25 cellular contexts compared by ENCODE assay signal in genomic region chrX:110578270-110578669, GRCh38.
DNase-seq lines count a peak whose midpoint lies in the region; ATAC-seq, FAIRE-seq and TF ChIP-seq lines count a peak whose summit lies in the region.
"Had no signal": no experiment of that assay in that cellular context is flagged by ENCODE, and none has a peak within 500 bp of the region (broad histone marks: within the 10 kb centered on the region; RNA-seq: fewer than 3 reads in every experiment).

No MANE protein-coding gene starts in this region.

- no peak overlapping the region for H3K23ac ChIP-seq in neuronal stem cell (ENCODE audit: low read depth, low read length, poor library complexity)

- H3K36me3 ChIP-seq in GM23338 (ENCODE audit: insufficient read depth) (no peaks in the 10 kb centered on the region), bronchial epithelial cell (ENCODE audit: control insufficient read depth, insufficient read depth, low read length) (no peaks in the 10 kb centered on the region), neuronal stem cell (replicated peaks in 1 of 2; ENCODE audit: control insufficient read depth in 2 of 2, insufficient read depth in 2 of 2, low read length in 2 of 2) (no peaks in the 10 kb centered on the region)
- H3K36me3 ChIP-seq: BE2C; BLaER1 treated with 17β-estradiol and CSF1 and Interleukin-3, amounts not matched to agents 10 nM and 100 nM; HAP-1 had no signal

- H3F3A ChIP-seq in GM23338 (replicated peaks; ENCODE audit: low read depth), result no peaks in the 10 kb centered on the region

- H2BK12ac ChIP-seq in neuronal stem cell (ENCODE audit: low read length), result no peak overlapping the region

- H3K4me3 ChIP-seq in GM23338 (no peak overlapping the region), bronchial epithelial cell (ENCODE audit: low read depth, low read length) (no peak overlapping the region), neuronal stem cell (ENCODE audit: low read length in 2 of 2) (no peak overlapping the region)
- H3K4me3 ChIP-seq: BLaER1 treated with 17β-estradiol and CSF1 and Interleukin-3, amounts not matched to agents 10 nM and 100 nM; HAP-1 had no signal

- no peaks in the 10 kb centered on the region for H3K9me2 ChIP-seq in GM23338 (ENCODE audit: insufficient read depth)

- peaks cover 5% of the 10 kb centered on the region; the same call in 2 of the 3 replicates for H3K9me3 Mint-ChIP-seq in GM23338
- H3K9me3 Mint-ChIP-seq: CD4-positive, alpha-beta T cell; HFFc6 had no signal

- H3K36me3 Mint-ChIP-seq in GM23338 (ENCODE audit: low read depth), result peaks cover 9% of the 10 kb centered on the region
- H3K36me3 Mint-ChIP-seq: CD14-positive monocyte; CD8-positive, alpha-beta memory T cell had no signal

- H3K27ac Mint-ChIP-seq in GM23338, result no peak overlapping the region
- H3K27ac Mint-ChIP-seq: CD14-positive monocyte; CD4-positive, alpha-beta T cell; CD8-positive, alpha-beta memory T cell; HFFc6 had no signal

- H2AFZ ChIP-seq in GM23338 (no peak overlapping the region), neuronal stem cell (ENCODE audit: low read length) (no peak overlapping the region)

- no peaks in the 10 kb centered on the region for H3K9me3 ChIP-seq in neuronal stem cell (replicated peaks in 1 of 2; ENCODE audit: control insufficient read depth in 2 of 2, insufficient read depth in 1 of 2, low read depth in 1 of 2, low read length in 2 of 2)
- H3K9me3 ChIP-seq: BE2C, HAP-1 had no signal

- H3K4me1 ChIP-seq in GM23338 (ENCODE audit: insufficient read depth) (peaks cover 11% of the 10 kb centered on the region), neuronal stem cell (ENCODE audit: control insufficient read depth in 2 of 2, insufficient read depth in 1 of 2, low read depth in 1 of 2, low read length in 2 of 2) (peaks cover 0 to 4% of the 10 kb centered on the region in 2 donors)
- H3K4me1 ChIP-seq: BE2C, HAP-1 had no signal

- no peak overlapping the region for H2AK5ac ChIP-seq in neuronal stem cell (ENCODE audit: low read depth, low read length)

- TF ChIP-seq CTCF in GM23338 (conservative IDR thresholded peaks at IDR 0.05; ENCODE audit: low read depth in 2 of 2), result no peak
- TF ChIP-seq CTCF in bronchial epithelial cell (IDR thresholded peaks at IDR 0.05; ENCODE audit: insufficient read depth, low read length, severe bottlenecking), result no peak

- H3K27me3 ChIP-seq in GM23338 (ENCODE audit: insufficient read depth) (no peaks in the 10 kb centered on the region), bronchial epithelial cell (ENCODE audit: control insufficient read depth, insufficient read depth, low read length) (no peaks in the 10 kb centered on the region), neuronal stem cell (ENCODE audit: control insufficient read depth in 3 of 3, insufficient read depth in 3 of 3, low read depth in 1 of 3, low read length in 3 of 3) (peaks cover 0 to 7% (median 0%) of the 10 kb centered on the region in 3 experiments)
- H3K27me3 ChIP-seq: BE2C had no signal

- peaks cover 5% of the 10 kb centered on the region; the same call in 2 of the 3 replicates for H3K4me1 Mint-ChIP-seq in GM23338
- H3K4me1 Mint-ChIP-seq: CD14-positive monocyte; CD8-positive, alpha-beta memory T cell had no signal

- H3K79me2 ChIP-seq in GM23338 (replicated peaks; ENCODE audit: insufficient read depth), result no peaks in the 10 kb centered on the region

- H4K20me1 ChIP-seq in GM23338 (replicated peaks; ENCODE audit: insufficient read depth), result no peaks in the 10 kb centered on the region
- H4K20me1 ChIP-seq: BLaER1 treated with 17β-estradiol and CSF1 and Interleukin-3, amounts not matched to agents 10 nM and 100 nM had no signal

- no peaks in the 10 kb centered on the region for H3K79me1 ChIP-seq in neuronal stem cell (ENCODE audit: low read depth, low read length)

- H4K91ac ChIP-seq in neuronal stem cell (ENCODE audit: low read depth, low read length, poor library complexity), result no peak overlapping the region

- no peak overlapping the region for H3K4ac ChIP-seq in neuronal stem cell (ENCODE audit: low read length)

- no peak overlapping the region for H2BK15ac ChIP-seq in neuronal stem cell (ENCODE audit: low read length)

- H3K27ac ChIP-seq in GM23338 (ENCODE audit: low read depth) (no peak overlapping the region), neuronal stem cell (replicated peaks; ENCODE audit: low read length) (peak overlapping the region; percentile 49)
- H3K27ac ChIP-seq: 22Rv1; BLaER1 treated with 17β-estradiol and CSF1 and Interleukin-3, amounts not matched to agents 10 nM and 100 nM had no signal

- H3K27me3 Mint-ChIP-seq in GM23338 (ENCODE audit: insufficient read depth, low read depth, poor library complexity), result no peaks in the 10 kb centered on the region
- H3K27me3 Mint-ChIP-seq: CD4-positive, alpha-beta T cell had no signal

- H3K9ac ChIP-seq in neuronal stem cell (ENCODE audit: low read depth, low read length, poor library complexity), result no peak overlapping the region
- H3K9ac ChIP-seq: BLaER1 treated with 17β-estradiol and CSF1 and Interleukin-3, amounts not matched to agents 10 nM and 100 nM had no signal

- FAIRE-seq in bronchial epithelial cell (lab: Jason Lieb, UNC), result peak; percentile 40
- no peak for FAIRE-seq in GM19239 (lab: Jason Lieb, UNC)
- FAIRE-seq: A204.1, D721Med, G401.6, GM12892, H54 had no signal

- H2BK5ac ChIP-seq in neuronal stem cell (ENCODE audit: low read length), result no peak overlapping the region

- no peak overlapping the region for H3K18ac ChIP-seq in neuronal stem cell (ENCODE audit: low read length)

- peak; percentile 54 for ATAC-seq in GM23338
- ATAC-seq in HG03469 (IDR thresholded peaks at IDR 0.05; ENCODE audit: unreplicated experiment), result no peak

- no peak for DNase-seq in GM23338 (ENCODE audit: low spot score)
- no peak for DNase-seq in bronchial epithelial cell (ENCODE audit: low read depth)
- DNase-seq in iPS-NIHi7 (ENCODE audit: extremely low spot score), result peak; percentile 21
- DNase-seq in neuronal stem cell (ENCODE audit: low spot score), result no peak
- no peak for DNase-seq in GM19239 (ENCODE audit: insufficient read length, low spot score)
- no peak for DNase-seq in DMS153 (lab: John Stamatoyannopoulos, UW)
- DNase-seq: AML-193; BE2C; CD4-positive, alpha-beta T cell; CD8-positive, alpha-beta memory T cell; DMS 273 treated with DMSO at 0.1 percent for 48 hours; DMS53; DMS79 treated with DMSO at 0.1 percent for 48 hours; GOT3; HFFc6 had no signal

- no peak overlapping the region for H3K4me3 Mint-ChIP-seq in GM23338
- H3K4me3 Mint-ChIP-seq: CD14-positive monocyte; CD4-positive, alpha-beta T cell; CD8-positive, alpha-beta memory T cell; HFFc6 had no signal

- H3K14ac ChIP-seq in neuronal stem cell (ENCODE audit: low read length), result no peak overlapping the region

- H3K4me2 ChIP-seq in GM23338 (no peak overlapping the region), neuronal stem cell (ENCODE audit: insufficient read depth, low read length, poor library complexity, severe bottlenecking) (no peak overlapping the region)
- H3K4me2 ChIP-seq: BLaER1 treated with 17β-estradiol and CSF1 and Interleukin-3, amounts not matched to agents 10 nM and 100 nM had no signal

- H2BK120ac ChIP-seq in neuronal stem cell (ENCODE audit: low read depth, low read length), result no peak overlapping the region

- H4K8ac ChIP-seq in neuronal stem cell (ENCODE audit: low read depth, low read length), result no peak overlapping the region

TF ChIP-seq in GM23338, 12 proteins besides CTCF, POLR2A, EP300 and RAD21 (continues in another document):
- no peak for TF ChIP-seq REST (IDR thresholded peaks at IDR 0.05; ENCODE audit: unreplicated experiment)
- TF ChIP-seq EZH2phosphoT487 (IDR thresholded peaks at IDR 0.05; ENCODE audit: unreplicated experiment), result no peak
- TF ChIP-seq ZNF331 (CRISPR knock-in tag; IDR thresholded peaks at IDR 0.05; ENCODE audit: low read depth), result no peak
- no peak for TF ChIP-seq EZH2 (IDR thresholded peaks at IDR 0.05; ENCODE audit: low read depth, unreplicated experiment)
- no peak for TF ChIP-seq CREB1 (CRISPR knock-in tag; IDR thresholded peaks at IDR 0.05; ENCODE audit: low read depth)
- no peak for TF ChIP-seq ETS1 (IDR thresholded peaks at IDR 0.05)
- no peak for TF ChIP-seq POLR2AphosphoS5 (IDR thresholded peaks at IDR 0.05; ENCODE audit: low read depth)
- TF ChIP-seq STAT1 (IDR thresholded peaks at IDR 0.05; ENCODE audit: unreplicated experiment), result no peak
- TF ChIP-seq ZNF114 (CRISPR knock-in tag; IDR thresholded peaks at IDR 0.05), result no peak
- TF ChIP-seq NANOG (IDR thresholded peaks at IDR 0.05; ENCODE audit: borderline replicate concordance), result no peak
- TF ChIP-seq JUNB (IDR thresholded peaks at IDR 0.05; ENCODE audit: unreplicated experiment), result no peak
